Comparison of ENCODE assay signal across 19 cellular contexts in the genomic region with DNA sequence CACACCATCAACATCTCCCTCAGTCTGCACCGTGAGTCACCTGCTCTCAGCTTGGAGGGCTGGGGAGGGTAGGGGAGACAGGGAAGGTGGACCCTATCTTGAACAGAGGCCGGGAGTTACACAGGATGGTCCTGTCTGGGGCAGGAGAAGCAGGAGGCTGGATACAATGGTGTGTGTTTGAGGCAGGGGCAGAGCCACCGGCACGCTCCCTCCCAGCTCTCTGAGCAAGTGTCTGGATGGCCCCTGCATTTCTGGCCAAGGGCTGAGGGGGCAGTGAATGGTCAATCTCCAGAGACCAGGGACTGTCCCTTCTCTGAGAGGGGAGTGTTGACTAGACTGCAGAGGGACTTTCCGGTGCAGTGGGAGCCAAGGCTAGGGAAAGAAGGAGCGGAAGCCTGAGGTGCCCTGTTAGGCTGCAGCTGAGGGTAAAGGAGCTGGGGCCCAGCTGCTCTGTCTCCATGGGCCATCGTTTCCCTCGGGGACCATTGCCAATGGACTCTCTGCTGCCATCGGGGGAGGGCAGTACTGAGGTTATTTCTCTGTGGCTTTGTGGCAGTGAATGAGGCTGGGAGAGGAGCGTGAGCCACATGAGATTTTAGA. TPM values are rescaled to one million over a fixed set of nuclear protein-coding genes. Genes with fewer than 3 reads are reported as not detected.
A peak's percentile ranks its signal among the peaks of the same experiment; 100 is the strongest.
DNase-seq lines count a peak whose midpoint lies in the region; ATAC-seq and TF ChIP-seq lines count a peak whose summit lies in the region.
"Had no signal": no experiment of that assay in that cellular context is flagged by ENCODE, and none has a peak within 500 bp of the region (broad histone marks: within the 10 kb centered on the region; RNA-seq: fewer than 3 reads in every experiment).

No MANE protein-coding gene starts in this region.

- ATAC-seq in HG03521 (IDR thresholded peaks at IDR 0.05; ENCODE audit: unreplicated experiment) = no peak
- no peak for ATAC-seq in HG03175 (IDR thresholded peaks at IDR 0.05; ENCODE audit: unreplicated experiment)
- ATAC-seq: activated CD8-positive, alpha-beta T cell treated with anti-CD3 and anti-CD28 coated beads, Interleukin-2, amount 10 ng/mL, durations not matched to agents 7 days and 5 days; CD8-positive, alpha-beta T cell had no signal

- no peaks in the 10 kb centered on the region for H3K27me3 ChIP-seq in Peyer's patch
- H3K27me3 ChIP-seq in colonic mucosa = no peaks in the 10 kb centered on the region
- H3K27me3 ChIP-seq: SJSA1 had no signal

- H3K4me1 ChIP-seq in Peyer's patch (peaks cover 0 to 56% (median 16%) of the 10 kb centered on the region in 4 donors), colonic mucosa (peaks cover 38% of the 10 kb centered on the region)

- no peak overlapping the region for H3K9ac ChIP-seq in colonic mucosa (ENCODE audit: low read depth in 2 of 2, low read length in 2 of 2)

- TF ChIP-seq CTCF in Peyer's patch (IDR thresholded peaks at IDR 0.05) = no peak
- TF ChIP-seq CTCF in colonic mucosa (IDR thresholded peaks at IDR 0.05) = no peak
- no peak for TF ChIP-seq CTCF in GM10266 (IDR thresholded peaks at IDR 0.05; ENCODE audit: control insufficient read depth, insufficient read depth, low read depth, missing control alignments)

- no peak for DNase-seq in Peyer's patch
- DNase-seq in colonic mucosa = no peak
- peak; percentile 55 for DNase-seq in midbrain (lab: John Stamatoyannopoulos, UW)
- no peak for DNase-seq in DMS 273 (lab: John Stamatoyannopoulos, UW; ENCODE audit: unreplicated experiment)
- DNase-seq in GM10266 (ENCODE audit: extremely low spot score) = no peak
- DNase-seq: activated CD8-positive, alpha-beta T cell treated with anti-CD3 and anti-CD28 coated beads, Interleukin-2, amount 10 ng/mL, durations not matched to agents 7 days and 5 days; CD8-positive, alpha-beta T cell; central memory CD4-positive, alpha-beta T cell; NCI-H2081 treated with DMSO at 0.1 percent for 48 hours; stimulated activated CD4-positive, alpha-beta T cell treated with anti-CD3 and anti-CD28 coated beads, Interleukin-2, amount 100 ng/mL, for 48 hours had no signal

- intact Hi-C loops in colonic mucosa (cut with DNase I) = no loop called here

- no peak for TF ChIP-seq POLR2A in Peyer's patch (IDR thresholded peaks at IDR 0.05)

- H3K27ac ChIP-seq in Peyer's patch (peak overlapping the region in 3 of 4 donors; percentile 8 to 87 (median 80)), colonic mucosa (peak overlapping the region; percentile 84), temporal lobe (ENCODE audit: low read depth, low read length) (peak overlapping the region; percentile 68)
- H3K27ac ChIP-seq: SJSA1 had no signal

- no peak overlapping the region for H3K4me3 ChIP-seq in Peyer's patch
- H3K4me3 ChIP-seq in colonic mucosa = no peak overlapping the region
- H3K4me3 ChIP-seq: SJSA1 had no signal

- peaks cover 0 to 59% (median 0%) of the 10 kb centered on the region in 3 donors for H3K36me3 ChIP-seq in Peyer's patch
- peaks cover 14% of the 10 kb centered on the region for H3K36me3 ChIP-seq in colonic mucosa

- H3K9me3 ChIP-seq in Peyer's patch (no peaks in the 10 kb centered on the region), colonic mucosa (no peaks in the 10 kb centered on the region)
- H3K9me3 ChIP-seq: SJSA1 had no signal

RNA-seq across cellular contexts. Expression of a gene that starts 1.9 kb away (rescaled TPM):
- total RNA-seq in Peyer's patch (not detected), colonic mucosa (not detected), temporal lobe (not detected)
- total RNA-seq: activated CD8-positive, alpha-beta T cell treated with anti-CD3 and anti-CD28 coated beads, Interleukin-2, amount 10 ng/mL, durations not matched to agents 7 days and 5 days; CD8-positive, alpha-beta T cell; epithelial cell of proximal tubule; G401; H4; MCF 10A; progenitor cell of endocrine pancreas; SJSA1 had no signal

RNA-seq across cellular contexts. Expression of a gene that starts 17.3 kb away (rescaled TPM):
- total RNA-seq in Peyer's patch (100 to 1,000 TPM; 128 to 312 (median 207) TPM), colonic mucosa (100 to 1,000 TPM; 107 to 123 TPM), temporal lobe (116 TPM)

RNA-seq across cellular contexts. Expression of a gene that starts 34.4 kb away (rescaled TPM):
- total RNA-seq in Peyer's patch (100 to 1,000 TPM; 278 to 416 (median 382) TPM), colonic mucosa (100 to 1,000 TPM; 161 to 181 TPM), temporal lobe (4.9 TPM)

RNA-seq across cellular contexts. Expression of a gene that starts 56.6 kb away (rescaled TPM):
- total RNA-seq in Peyer's patch (10 to 100 TPM in 2 of 4 donors, 1 to 10 TPM in 2; 7.4 to 17.0 (median 10.3) TPM), colonic mucosa (1 to 10 TPM; 4.8 to 7.0 TPM), temporal lobe (16.0 TPM)

Comparison
In these comparisons a context has a peak if more than half of its experiments do, and no peak if none do; other contexts are left out.
1. RNA of a gene that starts 34.4 kb away (total RNA-seq): 278 to 416 TPM in Peyer's patch and 161 to 181 TPM in colonic mucosa; 4.9 TPM in temporal lobe (single experiment); every median in the first group is over 10 times any median in the second.
2. Peak in every context shown above with its lines, with median percentiles within 50 percentile points of each other: H3K27ac ChIP-seq.